Comparison of ENCODE assay signal across 12 cellular contexts in genomic region chr7:5696346-5697100, GRCh38.
DNase-seq lines count a peak whose midpoint lies in the region; FAIRE-seq and TF ChIP-seq lines count a peak whose summit lies in the region.
"Had no signal": no experiment of that assay in that cellular context is flagged by ENCODE, and none has a peak within 500 bp of the region (broad histone marks: within the 10 kb centered on the region; RNA-seq: fewer than 3 reads in every experiment).

No MANE protein-coding gene starts in this region.

- H3K9me3 ChIP-seq in astrocyte (ENCODE audit: insufficient read depth, low read depth, low read length) (no peaks in the 10 kb centered on the region), mucosa of rectum (ENCODE audit: control insufficient read depth in 2 of 2, low read length in 2 of 2) (no peaks in the 10 kb centered on the region), testis (no peaks in the 10 kb centered on the region)

- intact Hi-C loops in activated CD4-positive, alpha-beta T cell treated with anti-CD3 and anti-CD28 coated beads, Interleukin-2, amount 10 ng/mL, durations not matched to agents 24 days and 14 days (cut with micrococcal nuclease): loop anchor here (10.0 kb wide), 2 partner anchors 302 to 1488 kb away; partner anchors contain the start of gene C1GALT1
- intact Hi-C loops in testis (cut with DNase I; ENCODE audit: low total_unique reads): no loop called here

- H3K79me2 ChIP-seq in astrocyte (ENCODE audit: insufficient read depth, low read length): peaks cover 42% of the 10 kb centered on the region

- peaks cover 66% of the 10 kb centered on the region for H3K4me1 ChIP-seq in astrocyte (ENCODE audit: insufficient read depth, low read length)
- peaks cover 30 to 45% of the 10 kb centered on the region in 2 donors for H3K4me1 ChIP-seq in mucosa of rectum (ENCODE audit: control insufficient read depth in 2 of 2, insufficient read depth in 2 of 2, low read length in 2 of 2)
- H3K4me1 ChIP-seq in testis: peaks cover 98% of the 10 kb centered on the region

- H3K9ac ChIP-seq in astrocyte (ENCODE audit: low read length) (peak overlapping the region; percentile 91), mucosa of rectum (ENCODE audit: low read depth in 1 of 2, low read length in 2 of 2) (no peak overlapping the region)

- H3K27me3 Mint-ChIP-seq in activated CD4-positive, alpha-beta T cell treated with anti-CD3 and anti-CD28 coated beads, Interleukin-2, amount 10 ng/mL, durations not matched to agents 24 days and 14 days: peaks cover 8% of the 10 kb centered on the region
- H3K27me3 Mint-ChIP-seq in astrocyte (ENCODE audit: low read depth, unreplicated experiment): no peaks in the 10 kb centered on the region
- H3K27me3 Mint-ChIP-seq: central memory CD8-positive, alpha-beta T cell had no signal

- WGBS in testis, 2 donors: 72 to 84% methylated on average over 17 of the region's 17 CpGs

- TF ChIP-seq CTCF in astrocyte (IDR thresholded peaks at IDR 0.05; ENCODE audit: insufficient read depth, low read depth, low read length) (no peak), testis (IDR thresholded peaks at IDR 0.05) (no peak)

- H3K27ac ChIP-seq in astrocyte (ENCODE audit: low read depth, low read length): peak overlapping the region; percentile 100
- peak overlapping the region; percentile 81 to 84 for H3K27ac ChIP-seq in mucosa of rectum (ENCODE audit: low read depth in 2 of 2, low read length in 2 of 2)
- H3K27ac ChIP-seq in testis: peak overlapping the region; percentile 61 to 81

- H3K27me3 ChIP-seq in astrocyte (ENCODE audit: insufficient read depth, low read length) (no peaks in the 10 kb centered on the region), mucosa of rectum (ENCODE audit: control insufficient read depth in 2 of 2, insufficient read depth in 2 of 2, low read length in 2 of 2) (no peaks in the 10 kb centered on the region), testis (no peaks in the 10 kb centered on the region)

- peaks cover 78% of the 10 kb centered on the region for H3K4me1 Mint-ChIP-seq in activated CD4-positive, alpha-beta T cell treated with anti-CD3 and anti-CD28 coated beads, Interleukin-2, amount 10 ng/mL, durations not matched to agents 24 days and 14 days
- peaks cover 88% of the 10 kb centered on the region for H3K4me1 Mint-ChIP-seq in astrocyte (ENCODE audit: low read depth, unreplicated experiment)

- no peak for DNase-seq in activated CD4-positive, alpha-beta T cell treated with anti-CD3 and anti-CD28 coated beads, Interleukin-2, amount 10 ng/mL, durations not matched to agents 24 days and 14 days
- DNase-seq in activated CD4-positive, alpha-beta T cell treated with anti-CD3 and anti-CD28 coated beads, Interleukin-2, amount 50 U/mL, for 1 hour: no peak
- DNase-seq in astrocyte (ENCODE audit: low read depth): no peak
- no peak for DNase-seq in testis
- DNase-seq in NCI-H446 treated with DMSO at 0.1 percent for 48 hours (lab: John Stamatoyannopoulos, UW): no peak
- no peak for DNase-seq in NCI-H2081 treated with DMSO at 0.1 percent for 48 hours (lab: John Stamatoyannopoulos, UW)
- no peak for DNase-seq in effector CD4-positive, alpha-beta T cell
- DNase-seq: activated CD4-positive, CD25-positive, alpha-beta regulatory T cell; NCI-H748 treated with DMSO at 0.1 percent for 48 hours had no signal

- H4K20me1 ChIP-seq in astrocyte (ENCODE audit: insufficient read depth, low read length): no peaks in the 10 kb centered on the region

- H3K9me3 Mint-ChIP-seq in activated CD4-positive, alpha-beta T cell treated with anti-CD3 and anti-CD28 coated beads, Interleukin-2, amount 10 ng/mL, durations not matched to agents 24 days and 14 days: no peaks in the 10 kb centered on the region
- no peaks in the 10 kb centered on the region for H3K9me3 Mint-ChIP-seq in astrocyte (ENCODE audit: unreplicated experiment)
- H3K9me3 Mint-ChIP-seq: central memory CD8-positive, alpha-beta T cell had no signal

- TF ChIP-seq POLR2A in testis (IDR thresholded peaks at IDR 0.05): no peak

- H3K4me3 Mint-ChIP-seq in activated CD4-positive, alpha-beta T cell treated with anti-CD3 and anti-CD28 coated beads, Interleukin-2, amount 10 ng/mL, durations not matched to agents 24 days and 14 days: peak overlapping the region; percentile 6
- H3K4me3 Mint-ChIP-seq in astrocyte (ENCODE audit: unreplicated experiment): no peak overlapping the region

- H3K27ac Mint-ChIP-seq in activated CD4-positive, alpha-beta T cell treated with anti-CD3 and anti-CD28 coated beads, Interleukin-2, amount 10 ng/mL, durations not matched to agents 24 days and 14 days: peak overlapping the region; percentile 45
- H3K27ac Mint-ChIP-seq in astrocyte (ENCODE audit: unreplicated experiment): peak overlapping the region; percentile 98

- FAIRE-seq in astrocyte (lab: Jason Lieb, UNC): no peak
- FAIRE-seq: A204.1 had no signal

- H3K36me3 ChIP-seq in astrocyte (ENCODE audit: insufficient read depth, low read length) (peaks cover 3% of the 10 kb centered on the region), mucosa of rectum (ENCODE audit: control insufficient read depth in 2 of 2, insufficient read depth in 2 of 2, low read length in 2 of 2) (peaks cover 9 to 15% of the 10 kb centered on the region in 2 donors), testis (ENCODE audit: low read depth, missing control alignments) (no peaks in the 10 kb centered on the region)

- H3K4me3 ChIP-seq in astrocyte (ENCODE audit: insufficient read depth, low read depth, low read length): no peak overlapping the region
- H3K4me3 ChIP-seq in mucosa of rectum (ENCODE audit: low read length in 2 of 2): no peak overlapping the region
- no peak overlapping the region for H3K4me3 ChIP-seq in testis

- H2AFZ ChIP-seq in astrocyte (ENCODE audit: low read depth, low read length): no peak overlapping the region

- H3K4me2 ChIP-seq in astrocyte (ENCODE audit: low read length): peak overlapping the region; percentile 85

- peaks cover 39% of the 10 kb centered on the region for H3K36me3 Mint-ChIP-seq in activated CD4-positive, alpha-beta T cell treated with anti-CD3 and anti-CD28 coated beads, Interleukin-2, amount 10 ng/mL, durations not matched to agents 24 days and 14 days (ENCODE audit: low read depth)
- peaks cover 21% of the 10 kb centered on the region for H3K36me3 Mint-ChIP-seq in astrocyte (ENCODE audit: low read depth, unreplicated experiment)
